ENCODE assay signal across 17 cellular contexts in the genomic region with DNA sequence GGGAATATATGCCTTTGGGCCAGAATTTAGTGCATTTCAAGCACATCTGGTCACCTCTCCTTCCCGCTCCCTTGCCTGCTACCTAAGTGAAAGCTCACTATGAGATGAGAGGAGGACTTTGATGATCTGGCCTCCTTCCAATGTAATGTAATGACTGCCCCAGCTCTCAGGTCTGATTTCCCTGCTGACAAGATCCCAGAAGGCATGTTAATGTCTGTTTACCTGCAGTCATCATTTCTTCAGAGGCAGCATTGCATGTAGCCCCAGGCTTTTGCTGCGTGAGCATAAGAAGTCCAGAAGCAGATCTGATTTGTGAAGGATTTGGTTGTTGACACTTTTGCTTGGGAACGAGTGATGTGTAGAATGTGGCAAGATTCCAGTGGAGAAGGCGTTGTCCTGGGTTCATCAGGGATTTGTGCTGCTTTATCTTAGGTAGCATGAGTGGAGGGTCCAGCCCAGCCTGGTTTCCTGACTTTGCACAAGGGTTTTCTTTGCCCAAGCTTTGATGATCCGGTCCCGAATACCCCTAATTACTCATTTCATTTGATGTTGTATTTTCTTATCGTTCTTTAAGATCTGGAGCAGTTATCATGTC.
DNase-seq lines count a peak whose midpoint lies in the region; ATAC-seq, FAIRE-seq and TF ChIP-seq lines count a peak whose summit lies in the region.
"Had no signal": no experiment of that assay in that cellular context is flagged by ENCODE, and none has a peak within 500 bp of the region (broad histone marks: within the 10 kb centered on the region; RNA-seq: fewer than 3 reads in every experiment).

No MANE protein-coding gene starts in this region.

- H3K4me1 ChIP-seq in HepG2 (ENCODE audit: insufficient read depth, low read length) (no peaks in the 10 kb centered on the region), right lobe of liver (no peaks in the 10 kb centered on the region), trophoblast cell (ENCODE audit: control insufficient read depth in 1 of 2, insufficient read depth in 2 of 2, low read length in 2 of 2) (peaks cover 4 to 8% of the 10 kb centered on the region in 2 experiments)
- H3K4me1 ChIP-seq: BE2C had no signal

- no peak overlapping the region for H3K23ac ChIP-seq in trophoblast cell (ENCODE audit: low read length)

- H2BK120ac ChIP-seq in trophoblast cell (ENCODE audit: insufficient read depth, low read length, poor library complexity), result no peak overlapping the region

- no peak for TF ChIP-seq CTCF in HepG2 (CRISPR knock-in tag; IDR thresholded peaks at IDR 0.05)
- no peak for TF ChIP-seq CTCF in right lobe of liver (IDR thresholded peaks at IDR 0.05)

- no TSS peak for BruUV-seq in HepG2 (replicated peaks; lab: Mats Ljungman, UMichigan)

- H3K36me3 ChIP-seq in HepG2 (replicated peaks in 1 of 2; ENCODE audit: control insufficient read depth in 1 of 2, insufficient read depth in 2 of 2, low read length in 2 of 2) (no peaks in the 10 kb centered on the region), right lobe of liver (no peaks in the 10 kb centered on the region), trophoblast cell (ENCODE audit: control insufficient read depth in 1 of 2, insufficient read depth in 2 of 2, low read length in 2 of 2) (no peaks in the 10 kb centered on the region)
- H3K36me3 ChIP-seq: BE2C had no signal

- H4K12ac ChIP-seq in trophoblast cell (ENCODE audit: low read depth, low read length), result no peak overlapping the region

- no peak overlapping the region for H2BK12ac ChIP-seq in trophoblast cell (ENCODE audit: low read length)

- peak overlapping the region; percentile 8 for H3K4me3 Mint-ChIP-seq in T-helper 17 cell
- H3K4me3 Mint-ChIP-seq: CD4-positive, alpha-beta memory T cell had no signal

- CTCF ChIA-PET in HepG2 (lab: Yijun Ruan, JAX; ENCODE audit: low intra/inter-chr PET ratio, low total read pairs), result no interaction called here

- 29% methylated on average over 7 of the region's 7 CpGs for WGBS in HepG2 (ENCODE audit: low lambda C conversion rate)
- WGBS in right lobe of liver (ENCODE audit: insufficient coverage, low coverage, low lambda C conversion rate, missing lambda C conversion rate), result 79% methylated on average over 4 of the region's 7 CpGs
- no CpG with 5 or more reads among the region's 7 CpGs for WGBS in trophoblast cell (ENCODE audit: extremely low coverage, insufficient coverage, insufficient read length)

- H2BK5ac ChIP-seq in trophoblast cell (ENCODE audit: low read depth, low read length, poor library complexity), result no peak overlapping the region

- no peak overlapping the region for H3K4ac ChIP-seq in trophoblast cell (ENCODE audit: low read depth, low read length)

- intact Hi-C loops in HepG2 (cut with micrococcal nuclease; ENCODE audit: unreplicated experiment) (no loop called here), right lobe of liver (cut with DNase I) (no loop called here)

- H3K9ac ChIP-seq in HepG2 (ENCODE audit: insufficient read depth, low read depth, low read length) (no peak overlapping the region), trophoblast cell (ENCODE audit: low read length) (no peak overlapping the region)

- no peak overlapping the region for H3K27ac Mint-ChIP-seq in T-helper 17 cell
- H3K27ac Mint-ChIP-seq: CD4-positive, alpha-beta memory T cell had no signal

- peaks cover 0 to 4% of the 10 kb centered on the region in 2 experiments; a peak in 1 of 5 replicates for H3K27me3 ChIP-seq in HepG2 (ENCODE audit: control insufficient read depth in 1 of 2, insufficient read depth in 2 of 2, low read length in 2 of 2)
- H3K27me3 ChIP-seq in right lobe of liver, result no peaks in the 10 kb centered on the region
- no peaks in the 10 kb centered on the region for H3K27me3 ChIP-seq in trophoblast cell (ENCODE audit: insufficient read depth, low read length)
- H3K27me3 ChIP-seq: BE2C had no signal

- H3K4me2 ChIP-seq in HepG2 (ENCODE audit: low read depth, low read length), result no peak overlapping the region
- H3K4me2 ChIP-seq in trophoblast cell (ENCODE audit: low read length), result no peak overlapping the region

- H2AK5ac ChIP-seq in trophoblast cell (ENCODE audit: low read length), result no peak overlapping the region

- no peak overlapping the region for H3K18ac ChIP-seq in trophoblast cell (ENCODE audit: low read length)

- H3K14ac ChIP-seq in trophoblast cell (ENCODE audit: low read length), result no peak overlapping the region

- H4K8ac ChIP-seq in trophoblast cell (ENCODE audit: low read depth, low read length), result no peak overlapping the region

- H2AFZ ChIP-seq in HepG2 (ENCODE audit: low read length) (no peak overlapping the region), trophoblast cell (ENCODE audit: insufficient read depth, low read length, poor library complexity) (no peak overlapping the region)

- in situ Hi-C loops in HepG2 (cut with HindIII; ENCODE audit: extremely low pct_ligation_motif_present, low pct_unique_long_range_greater_than_20kb), result no loop called here

- H3K79me1 ChIP-seq in trophoblast cell (ENCODE audit: low read length), result no peaks in the 10 kb centered on the region

- POLR2A ChIA-PET in HepG2 (lab: Yijun Ruan, JAX), result no interaction called here

- no peaks in the 10 kb centered on the region for H4K20me1 ChIP-seq in HepG2 (ENCODE audit: insufficient read depth, low read length)

- no peak for TF ChIP-seq EP300 in HepG2 (IDR thresholded peaks at IDR 0.05; ENCODE audit: low read depth in 2 of 2, low read length in 2 of 2)
- no peak for TF ChIP-seq EP300 in HepG2 (CRISPR knock-in tag; IDR thresholded peaks at IDR 0.05; ENCODE audit: borderline replicate concordance)

- FAIRE-seq in HepG2 (lab: Jason Lieb, UNC), result no peak
- FAIRE-seq: A204.1, D721Med, H54 had no signal

- TF ChIP-seq POLR2A in HepG2 (IDR thresholded peaks at IDR 0.05; ENCODE audit: insufficient read depth in 1 of 2, low read depth in 2 of 2, low read length in 2 of 2), result no peak
- no peak for TF ChIP-seq POLR2A in right lobe of liver (IDR thresholded peaks at IDR 0.05)

- H3K4me1 Mint-ChIP-seq in T-helper 17 cell, result peaks cover 2% of the 10 kb centered on the region
- H3K4me1 Mint-ChIP-seq: CD4-positive, alpha-beta memory T cell had no signal

- H3K27ac ChIP-seq in HepG2 (ENCODE audit: extremely low read length, insufficient read depth, low read length) (no peak overlapping the region), right lobe of liver (no peak overlapping the region), trophoblast cell (ENCODE audit: low read depth, low read length) (no peak overlapping the region)
- H3K27ac ChIP-seq: C4-2B had no signal

- H4K91ac ChIP-seq in trophoblast cell (ENCODE audit: low read depth, low read length), result no peak overlapping the region

- H3K36me3 Mint-ChIP-seq in T-helper 17 cell (ENCODE audit: low read depth), result no peaks in the 10 kb centered on the region
- H3K36me3 Mint-ChIP-seq: CD4-positive, alpha-beta memory T cell had no signal

- ATAC-seq in HepG2 (no peak), right lobe of liver (no peak), T-helper 17 cell (no peak)

- H3K4me3 ChIP-seq in HepG2 (replicated peaks in 1 of 3; ENCODE audit: insufficient read depth in 1 of 3, low read depth in 2 of 3, low read length in 3 of 3) (no peak overlapping the region), right lobe of liver (no peak overlapping the region), trophoblast cell (ENCODE audit: low read depth, low read length) (no peak overlapping the region)

- DNase-seq in HepG2 (ENCODE audit: low spot score) (no peak), right lobe of liver (no peak), T-helper 17 cell (no peak), islet precursor cell (peak; percentile 73), trophoblast cell (peak; percentile 77 to 90), NCI-H1048 (lab: John Stamatoyannopoulos, UW) (no peak), EL (no peak), germinal center (ENCODE audit: low spot score) (no peak)
- DNase-seq: BE2C; CD4-positive, alpha-beta memory T cell; DMS153; DMS79 treated with DMSO at 0.1 percent for 48 hours; GF-D8 had no signal

- H3K27me3 Mint-ChIP-seq in T-helper 17 cell, result peaks cover 14% of the 10 kb centered on the region

- no peaks in the 10 kb centered on the region for H3K79me2 ChIP-seq in HepG2 (ENCODE audit: insufficient read depth, low read length)
- H3K79me2 ChIP-seq in trophoblast cell (ENCODE audit: control insufficient read depth, insufficient read depth, low read length, poor library complexity), result no peaks in the 10 kb centered on the region

- TF ChIP-seq RAD21 in HepG2 (CRISPR knock-in tag; IDR thresholded peaks at IDR 0.05), result no peak

- H3K9me3 ChIP-seq in HepG2 (ENCODE audit: low read length), result no peaks in the 10 kb centered on the region
- no peaks in the 10 kb centered on the region for H3K9me3 ChIP-seq in right lobe of liver
- H3K9me3 ChIP-seq in T-helper 17 cell (ENCODE audit: control insufficient read depth, low read length, poor library complexity, severe bottlenecking), result no peaks in the 10 kb centered on the region
- H3K9me3 ChIP-seq in trophoblast cell (ENCODE audit: insufficient read depth, low read depth, low read length), result no peaks in the 10 kb centered on the region
- H3K9me3 ChIP-seq: BE2C had no signal

TF ChIP-seq in HepG2, 621 proteins besides CTCF, POLR2A, EP300 and RAD21:
- peak; percentile 47 to 50; a peak in 3 of 4 replicates for TF ChIP-seq MAFK (conservative IDR thresholded peaks at IDR 0.05 in 1 of 2, IDR thresholded peaks at IDR 0.05 in 1 of 2; ENCODE audit: low read length in 2 of 2)
- 0 out of 2 replicates have a peak, but pooled peaks have one; percentile 18 for TF ChIP-seq MAFF (IDR thresholded peaks at IDR 0.05; ENCODE audit: low read depth, low read length)
- TF ChIP-seq KLF16 (CRISPR knock-in tag; IDR thresholded peaks at IDR 0.05), result no peak
TF ChIP-seq in HepG2: peak in this region for 2.

Comparison
In these comparisons a context has a peak if more than half of its experiments do, and no peak if none do; other contexts are left out.
1. DNase-seq: peak in islet precursor cell (single experiment) and trophoblast cell (2 of 2); none in HepG2 (single experiment), right lobe of liver (0 of 3), T-helper 17 cell (0 of 3), NCI-H1048 (single experiment), EL (single experiment) and germinal center (single experiment).